In the genomic region with DNA sequence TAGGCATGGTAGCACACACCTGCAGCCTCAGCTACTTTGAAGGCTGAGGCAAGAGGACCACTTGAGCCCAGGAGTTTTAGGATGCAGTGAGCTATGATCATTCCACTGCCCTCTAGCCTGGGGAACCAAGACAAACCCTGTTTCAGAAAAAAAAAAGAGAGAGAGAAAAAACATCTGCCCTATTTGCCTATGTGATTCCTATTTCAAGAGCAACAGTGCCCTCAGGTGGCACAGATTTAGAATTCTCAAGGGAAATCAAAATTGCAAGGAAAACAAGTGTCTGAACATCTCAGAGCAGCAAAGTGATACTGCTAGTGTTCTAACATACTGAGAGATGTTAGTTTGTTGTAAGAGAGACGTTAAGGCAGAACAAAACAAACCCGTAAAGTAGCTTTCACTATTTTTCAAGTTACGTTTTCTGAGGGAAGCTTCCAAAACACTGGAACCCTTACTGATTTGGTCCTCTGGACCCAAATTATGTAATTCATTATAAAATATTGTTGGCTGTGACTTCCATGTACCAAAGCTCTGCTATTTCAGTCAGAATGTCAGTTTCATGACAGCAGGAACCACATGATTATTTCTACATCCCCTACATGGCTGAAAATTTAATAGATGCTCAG, we compare ENCODE assay signal across 8 cellular contexts. TPM values are rescaled to one million over a fixed set of nuclear protein-coding genes. Genes with fewer than 3 reads are reported as not detected.
DNase-seq lines count a peak whose midpoint lies in the region; ATAC-seq and TF ChIP-seq lines count a peak whose summit lies in the region.

No MANE protein-coding gene starts in this region.

- H3K9me3 ChIP-seq in psoas muscle (no peaks in the 10 kb centered on the region), sigmoid colon (no peaks in the 10 kb centered on the region)

- no peaks in the 10 kb centered on the region for H3K27me3 ChIP-seq in psoas muscle (ENCODE audit: insufficient read depth in 3 of 3, low read length in 2 of 3)
- no peaks in the 10 kb centered on the region for H3K27me3 ChIP-seq in sigmoid colon

- no peak for TF ChIP-seq EP300 in sigmoid colon (IDR thresholded peaks at IDR 0.05)

- peak; percentile 83 for DNase-seq in DMS53 (lab: John Stamatoyannopoulos, UW)
- peak; percentile 13 to 64 for DNase-seq in NCI-H446 (lab: John Stamatoyannopoulos, UW)
- DNase-seq in activated CD4-positive, alpha-beta T cell treated with anti-CD3 and anti-CD28 coated beads, Interleukin-2, amount 50 U/mL, for 1 hour = peak; percentile 19
- peak; percentile 84 for DNase-seq in fibroblast of the aortic adventitia (ENCODE audit: low read depth)
- DNase-seq in psoas muscle = no peak
- no peak for DNase-seq in sigmoid colon

- TF ChIP-seq CTCF in fibroblast of the aortic adventitia (IDR thresholded peaks at IDR 0.05; ENCODE audit: insufficient read depth, low read length) (peak; percentile 54), psoas muscle (IDR thresholded peaks at IDR 0.05) (peak; percentile 53), sigmoid colon (IDR thresholded peaks at IDR 0.05) (peak in 1 of 4 experiments; percentile 44)

- no peak for TF ChIP-seq POLR2A in sigmoid colon (IDR thresholded peaks at IDR 0.05)

- intact Hi-C loops in psoas muscle (cut with DNase I) = loop anchor here (10.0 kb wide), 3 partner anchors 47 to 587 kb away; a partner anchor contains a TSS
- intact Hi-C loops in sigmoid colon (cut with DNase I) = loop anchor here (10.0 kb wide), 1 partner anchor 327 kb away; a partner anchor contains a TSS

- no peaks in the 10 kb centered on the region for H3K4me1 ChIP-seq in psoas muscle
- H3K4me1 ChIP-seq in sigmoid colon = peaks cover 0 to 13% (median 0%) of the 10 kb centered on the region in 4 donors

- WGBS in psoas muscle, 3 donors = 68 to 71% (median 70%) methylated on average over 3 of the region's 3 CpGs
- WGBS in sigmoid colon, 2 donors = 53 to 62% methylated on average over 3 of the region's 3 CpGs

- H3K27ac ChIP-seq in psoas muscle = no peak overlapping the region
- no peak overlapping the region for H3K27ac ChIP-seq in sigmoid colon

- peaks cover 8 to 85% of the 10 kb centered on the region in 2 donors for H3K36me3 ChIP-seq in psoas muscle (ENCODE audit: insufficient read depth in 1 of 2, low read depth in 1 of 2)
- peaks cover 17 to 60% (median 41%) of the 10 kb centered on the region in 4 donors for H3K36me3 ChIP-seq in sigmoid colon

- H3K4me3 ChIP-seq in fibroblast of the aortic adventitia (ENCODE audit: low read depth, low read length) (no peak overlapping the region), psoas muscle (no peak overlapping the region), sigmoid colon (no peak overlapping the region)

- ATAC-seq in GM19372 (IDR thresholded peaks at IDR 0.05; ENCODE audit: low read depth, unreplicated experiment) (peak; percentile 81), HG03354 (IDR thresholded peaks at IDR 0.05; ENCODE audit: poor library complexity, severe bottlenecking, unreplicated experiment) (peak; percentile 80), psoas muscle (peak in 3 of 4 donors; percentile 25 to 66 (median 42))

RNA-seq across cellular contexts. Expression of a gene that starts 7.9 kb away (rescaled TPM):
- total RNA-seq in fibroblast of the aortic adventitia (ENCODE audit: low replicate concordance) (31.2 and 38.7 TPM in 2 replicates), psoas muscle (10 to 100 TPM; 11.6 to 16.5 (median 14.3) TPM), sigmoid colon (10 to 100 TPM; 47.6 to 54.0 (median 50.2) TPM)
- polyA plus RNA-seq in psoas muscle (10 to 100 TPM; 11.2 to 18.1 (median 17.4) TPM), sigmoid colon (10 to 100 TPM; 31.7 to 62.7 (median 56.5) TPM)

RNA-seq across cellular contexts. Expression of a gene that starts 15.2 kb away (rescaled TPM):
- total RNA-seq in fibroblast of the aortic adventitia (ENCODE audit: low replicate concordance) = 10.4 and 31.2 TPM in 2 replicates
- total RNA-seq in psoas muscle = 1 to 10 TPM; 2.7 to 8.6 (median 5.5) TPM
- polyA plus RNA-seq in psoas muscle = 1 to 10 TPM; 3.4 to 6.0 (median 4.2) TPM
- total RNA-seq in sigmoid colon = 10 to 100 TPM; 10.3 to 40.9 (median 17.1) TPM
- polyA plus RNA-seq in sigmoid colon = 1 to 10 TPM; 1.4 to 5.4 (median 5.0) TPM

Comparison
In these comparisons a context has a peak if more than half of its experiments do, and no peak if none do; other contexts are left out.
1. DNase-seq: peak in DMS53 (single experiment), NCI-H446 (2 of 2), activated CD4-positive, alpha-beta T cell treated with anti-CD3 and anti-CD28 coated beads, Interleukin-2, amount 50 U/mL, for 1 hour (single experiment) and fibroblast of the aortic adventitia (single experiment); none in psoas muscle (0 of 2) and sigmoid colon (single experiment).
2. Peak in every context shown above with its lines, with median percentiles within 50 percentile points of each other: ATAC-seq.